ENCODE assay signal across 15 cellular contexts in genomic region chr14:61659582-61659981, GRCh38. TPM values are rescaled to one million over a fixed set of nuclear protein-coding genes. Genes with fewer than 3 reads are reported as not detected.
A peak's percentile ranks its signal among the peaks of the same experiment; 100 is the strongest.
DNase-seq lines count a peak whose midpoint lies in the region; ATAC-seq and TF ChIP-seq lines count a peak whose summit lies in the region.
"Had no signal": no experiment of that assay in that cellular context is flagged by ENCODE, and none has a peak within 500 bp of the region (broad histone marks: within the 10 kb centered on the region; RNA-seq: fewer than 3 reads in every experiment).

No MANE protein-coding gene starts in this region.

- no peak overlapping the region for H3K27ac ChIP-seq in smooth muscle cell (ENCODE audit: low read depth)
- H3K27ac ChIP-seq: gastroesophageal sphincter had no signal

- TF ChIP-seq CTCF in natural killer cell (IDR thresholded peaks at IDR 0.05) (no peak), smooth muscle cell (IDR thresholded peaks at IDR 0.05; ENCODE audit: borderline replicate concordance, insufficient read depth, poor library complexity, severe bottlenecking) (no peak)

- H3K9ac ChIP-seq in smooth muscle cell (ENCODE audit: low read depth) = no peak overlapping the region

- H3K9me3 ChIP-seq in smooth muscle cell (replicated peaks; ENCODE audit: low read depth) = no peaks in the 10 kb centered on the region
- H3K9me3 ChIP-seq: gastroesophageal sphincter had no signal

- H3K4me1 Mint-ChIP-seq in activated CD4-positive, alpha-beta T cell treated with anti-CD3 and anti-CD28 coated beads, Interleukin-2, amount 10 ng/mL, durations not matched to agents 7 days and 5 days = peaks cover 86% of the 10 kb centered on the region
- peaks cover 60% of the 10 kb centered on the region for H3K4me1 Mint-ChIP-seq in activated naive CD8-positive, alpha-beta T cell treated with anti-CD3 and anti-CD28 coated beads for 36 hours
- peaks cover 45 to 53% of the 10 kb centered on the region in 2 donors for H3K4me1 Mint-ChIP-seq in natural killer cell

- H3K9me3 Mint-ChIP-seq in activated CD4-positive, alpha-beta T cell treated with anti-CD3 and anti-CD28 coated beads, Interleukin-2, amount 10 ng/mL, durations not matched to agents 7 days and 5 days = peaks cover 5% of the 10 kb centered on the region
- H3K9me3 Mint-ChIP-seq in activated naive CD8-positive, alpha-beta T cell treated with anti-CD3 and anti-CD28 coated beads for 36 hours = peaks cover 12% of the 10 kb centered on the region
- peaks cover 0 to 3% of the 10 kb centered on the region in 2 donors for H3K9me3 Mint-ChIP-seq in natural killer cell

- no peak overlapping the region for H3K4me3 Mint-ChIP-seq in activated CD4-positive, alpha-beta T cell treated with anti-CD3 and anti-CD28 coated beads, Interleukin-2, amount 10 ng/mL, durations not matched to agents 7 days and 5 days
- H3K4me3 Mint-ChIP-seq in activated naive CD8-positive, alpha-beta T cell treated with anti-CD3 and anti-CD28 coated beads for 36 hours = no peak overlapping the region
- H3K4me3 Mint-ChIP-seq in natural killer cell = no peak overlapping the region

- H3K27me3 ChIP-seq in smooth muscle cell (ENCODE audit: low read depth) = no peaks in the 10 kb centered on the region
- H3K27me3 ChIP-seq: gastroesophageal sphincter had no signal

- intact Hi-C loops in natural killer cell (cut with micrococcal nuclease) = no loop called here

- 96% methylated on average over 2 of the region's 2 CpGs for WGBS in smooth muscle cell (ENCODE audit: low lambda C conversion rate)

- no peak overlapping the region for H3K4me2 ChIP-seq in smooth muscle cell

- H3K36me3 Mint-ChIP-seq in activated CD4-positive, alpha-beta T cell treated with anti-CD3 and anti-CD28 coated beads, Interleukin-2, amount 10 ng/mL, durations not matched to agents 7 days and 5 days (ENCODE audit: low read depth) = peaks cover 29% of the 10 kb centered on the region
- peaks cover 21% of the 10 kb centered on the region for H3K36me3 Mint-ChIP-seq in activated naive CD8-positive, alpha-beta T cell treated with anti-CD3 and anti-CD28 coated beads for 36 hours
- H3K36me3 Mint-ChIP-seq in natural killer cell = no peaks in the 10 kb centered on the region

- H3K36me3 ChIP-seq in smooth muscle cell (ENCODE audit: low read depth) = no peaks in the 10 kb centered on the region
- H3K36me3 ChIP-seq: gastroesophageal sphincter had no signal

- no peak for DNase-seq in activated CD4-positive, alpha-beta T cell treated with anti-CD3 and anti-CD28 coated beads, Interleukin-2, amount 10 ng/mL, durations not matched to agents 7 days and 5 days
- no peak for DNase-seq in activated CD4-positive, alpha-beta T cell treated with anti-CD3 and anti-CD28 coated beads, Interleukin-2, amount 50 U/mL, for 1 hour
- DNase-seq in MV-4-11 (lab: John Stamatoyannopoulos, UW) = peak; percentile 60
- DNase-seq in activated naive CD8-positive, alpha-beta T cell treated with anti-CD3 and anti-CD28 coated beads for 36 hours = no peak
- no peak for DNase-seq in natural killer cell
- DNase-seq in NCI-H187 treated with DMSO at 0.1 percent for 48 hours (lab: John Stamatoyannopoulos, UW) = no peak
- no peak for DNase-seq in smooth muscle cell (lab: John Stamatoyannopoulos, UW; ENCODE audit: unreplicated experiment)
- DNase-seq: ACHN; activated CD8-positive, alpha-beta memory T cell treated with anti-CD3 and anti-CD28 coated beads, Interleukin-2, amount 50 U/mL, for 4 hours; NCI-H2029; NCI-H748 treated with DMSO at 0.1 percent for 48 hours; SHP77 treated with DMSO at 0.1 percent for 48 hours; stimulated activated naive CD4-positive, alpha-beta T cell treated with Interleukin-2 at 50 U/mL for 16 hours had no signal

- peaks cover 18% of the 10 kb centered on the region for H3K4me1 ChIP-seq in smooth muscle cell (ENCODE audit: low read depth)

- peaks cover 23% of the 10 kb centered on the region for H3F3A ChIP-seq in smooth muscle cell (ENCODE audit: low read depth)

- no peak for ATAC-seq in natural killer cell
- ATAC-seq in HG03442 (IDR thresholded peaks at IDR 0.05; ENCODE audit: unreplicated experiment) = no peak
- ATAC-seq: gastroesophageal sphincter had no signal

- H4K20me1 ChIP-seq in smooth muscle cell (ENCODE audit: low read depth) = no peaks in the 10 kb centered on the region

- H3K79me2 ChIP-seq in smooth muscle cell (ENCODE audit: low read depth) = no peaks in the 10 kb centered on the region

- peak overlapping the region; percentile 94 for H3K27ac Mint-ChIP-seq in activated CD4-positive, alpha-beta T cell treated with anti-CD3 and anti-CD28 coated beads, Interleukin-2, amount 10 ng/mL, durations not matched to agents 7 days and 5 days
- H3K27ac Mint-ChIP-seq in activated naive CD8-positive, alpha-beta T cell treated with anti-CD3 and anti-CD28 coated beads for 36 hours = peak overlapping the region; percentile 99
- H3K27ac Mint-ChIP-seq in natural killer cell = peak overlapping the region; percentile 91 to 96

- POLR2A ChIA-PET in activated CD4-positive, alpha-beta T cell treated with anti-CD3 and anti-CD28 coated beads, Interleukin-2, amount 10 ng/mL, durations not matched to agents 7 days and 5 days (lab: Charles Lee) = no interaction called here

- no peak overlapping the region for H3K4me3 ChIP-seq in smooth muscle cell
- H3K4me3 ChIP-seq: gastroesophageal sphincter had no signal

- H2AFZ ChIP-seq in smooth muscle cell (ENCODE audit: low read depth) = no peak overlapping the region

- H3K27me3 Mint-ChIP-seq in activated CD4-positive, alpha-beta T cell treated with anti-CD3 and anti-CD28 coated beads, Interleukin-2, amount 10 ng/mL, durations not matched to agents 7 days and 5 days = no peaks in the 10 kb centered on the region
- no peaks in the 10 kb centered on the region for H3K27me3 Mint-ChIP-seq in activated naive CD8-positive, alpha-beta T cell treated with anti-CD3 and anti-CD28 coated beads for 36 hours
- H3K27me3 Mint-ChIP-seq in natural killer cell (ENCODE audit: low read depth in 2 of 2) = no peaks in the 10 kb centered on the region

- CTCF ChIA-PET in activated CD4-positive, alpha-beta T cell treated with anti-CD3 and anti-CD28 coated beads, Interleukin-2, amount 10 ng/mL, durations not matched to agents 7 days and 5 days (lab: Charles Lee) = interaction anchor here (1.7 kb wide), 1 partner anchor 11 kb away, joined by 9 read pairs; no protein-coding TSS in a partner anchor

RNA-seq across cellular contexts. Expression of gene HIF1A, which starts 35.7 kb away (rescaled TPM):
- total RNA-seq in activated CD4-positive, alpha-beta T cell treated with anti-CD3 and anti-CD28 coated beads, Interleukin-2, amount 10 ng/mL, durations not matched to agents 7 days and 5 days = 100 to 1,000 TPM in 1 of 2 experiments, 10 to 100 TPM in 1; 97.0 to 116 TPM
- total RNA-seq in activated naive CD8-positive, alpha-beta T cell treated with anti-CD3 and anti-CD28 coated beads for 36 hours = 100 to 1,000 TPM; 157 to 158 TPM
- 100 to 1,000 TPM; 174 to 184 (median 177) TPM for total RNA-seq in natural killer cell
- 333 and 376 TPM in 2 replicates for total RNA-seq in smooth muscle cell
- 140 and 152 TPM in 2 replicates for polyA plus RNA-seq in smooth muscle cell
